Comparison of ENCODE assay signal across 6 cellular contexts in genomic region chr10:67288688-67289410, GRCh38.
"Had no signal": no experiment of that assay in that cellular context is flagged by ENCODE, and none has a peak within 500 bp of the region (broad histone marks: within the 10 kb centered on the region; RNA-seq: fewer than 3 reads in every experiment).

No MANE protein-coding gene starts in this region.

- H3K4me3 ChIP-seq: GM23338 had no signal

- H3K9ac ChIP-seq: KMS-11 had no signal

- H3K27ac ChIP-seq: KMS-11 had no signal

- ATAC-seq: GM23338 had no signal

- H3K4me3 Mint-ChIP-seq: GM23338, H9, IgD-negative memory B cell had no signal

- DNase-seq: H9, HCEC 1CT, KBM-7 had no signal

- H3K9me3 Mint-ChIP-seq: GM23338, H9 had no signal

- H3K36me3 Mint-ChIP-seq: IgD-negative memory B cell had no signal

- H3K4me1 Mint-ChIP-seq: IgD-negative memory B cell had no signal

- H3K27ac Mint-ChIP-seq: GM23338, H9, IgD-negative memory B cell had no signal

- H3K27me3 Mint-ChIP-seq: IgD-negative memory B cell had no signal
